Comparison of ENCODE assay signal across 17 cellular contexts in the genomic region with DNA sequence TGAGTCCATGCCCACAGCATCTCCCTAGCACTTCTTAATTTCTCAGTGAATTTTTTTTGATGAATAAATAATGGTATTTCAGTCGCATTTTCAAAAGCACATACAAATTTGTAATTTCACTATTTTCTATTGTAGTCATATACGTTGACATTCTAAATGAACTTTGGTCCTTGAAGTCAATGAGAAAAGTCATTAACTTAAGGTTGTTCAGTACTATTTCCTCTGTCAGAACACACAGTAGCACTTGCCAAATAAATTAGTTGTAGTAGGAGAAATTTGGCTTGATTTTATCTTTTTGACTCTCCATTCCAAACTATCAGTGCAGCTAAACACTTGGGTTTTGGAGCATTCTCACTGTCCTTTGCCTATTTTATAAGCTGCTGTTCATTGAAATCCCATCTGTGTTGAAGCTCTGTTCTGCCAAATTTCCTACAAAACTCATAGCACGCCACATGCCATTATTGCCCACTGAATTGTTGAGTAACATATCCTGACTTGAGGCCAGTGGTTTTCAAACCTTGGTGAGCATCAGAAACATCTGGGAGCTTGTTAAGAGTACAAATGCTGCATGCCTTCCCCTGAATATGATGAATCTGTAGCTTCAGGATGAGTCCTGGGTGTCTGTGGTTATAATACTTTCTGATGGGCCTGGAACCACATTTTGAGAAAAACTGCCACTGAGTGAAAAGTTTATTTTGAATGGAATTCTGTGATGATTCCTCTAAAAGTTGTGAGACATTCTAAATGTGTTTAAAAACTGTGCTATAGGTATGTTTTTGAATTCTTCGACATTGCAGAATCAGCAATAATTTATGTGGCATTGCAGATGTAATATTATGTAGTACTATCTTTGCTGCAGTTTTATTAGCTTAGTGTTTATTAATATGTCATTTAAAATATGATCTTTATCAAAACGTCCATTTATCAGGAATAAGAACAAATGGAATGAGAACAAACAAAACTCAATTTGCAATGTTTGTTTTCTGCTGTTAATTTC.
"Had no signal": no experiment of that assay in that cellular context is flagged by ENCODE, and none has a peak within 500 bp of the region (broad histone marks: within the 10 kb centered on the region; RNA-seq: fewer than 3 reads in every experiment).

No MANE protein-coding gene starts in this region.

- H3K4me2 ChIP-seq: neural progenitor cell had no signal

- H3K4me3 Mint-ChIP-seq: activated CD4-positive, alpha-beta memory T cell treated with anti-CD3 and anti-CD28 coated beads, Interleukin-2, amount 10 ng/mL, durations not matched to agents 7 days and 5 days; activated naive CD8-positive, alpha-beta T cell; naive B cell; neural progenitor cell; stimulated activated effector memory CD8-positive, alpha-beta T cell treated with anti-CD3 and anti-CD28 coated beads, Interleukin-12 subunit alpha, Interleukin-12 subunit beta, amount 100 ng/mL, for 72 hours had no signal

- H3K27me3 Mint-ChIP-seq: activated CD4-positive, alpha-beta memory T cell treated with anti-CD3 and anti-CD28 coated beads, Interleukin-2, amount 10 ng/mL, durations not matched to agents 7 days and 5 days; activated naive CD8-positive, alpha-beta T cell; naive B cell had no signal

- ATAC-seq: heart right ventricle; left cardiac atrium; stimulated activated effector memory CD8-positive, alpha-beta T cell treated with anti-CD3 and anti-CD28 coated beads, Interleukin-12 subunit alpha, Interleukin-12 subunit beta, amount 100 ng/mL, for 72 hours had no signal

- H3K27ac Mint-ChIP-seq: activated CD4-positive, alpha-beta memory T cell treated with anti-CD3 and anti-CD28 coated beads, Interleukin-2, amount 10 ng/mL, durations not matched to agents 7 days and 5 days; activated naive CD8-positive, alpha-beta T cell; naive B cell; neural progenitor cell; stimulated activated effector memory CD8-positive, alpha-beta T cell treated with anti-CD3 and anti-CD28 coated beads, Interleukin-12 subunit alpha, Interleukin-12 subunit beta, amount 100 ng/mL, for 72 hours had no signal

- H2AFZ ChIP-seq: neural progenitor cell had no signal

- FAIRE-seq: endometrium had no signal

- H3K9me3 Mint-ChIP-seq: activated CD4-positive, alpha-beta memory T cell treated with anti-CD3 and anti-CD28 coated beads, Interleukin-2, amount 10 ng/mL, durations not matched to agents 7 days and 5 days; neural progenitor cell had no signal

- H3K36me3 ChIP-seq: esophagus muscularis mucosa, heart right ventricle, neural progenitor cell, sigmoid colon, thyroid gland had no signal

- H3K4me3 ChIP-seq: esophagus muscularis mucosa, heart right ventricle, lung, neural progenitor cell, sigmoid colon, thyroid gland had no signal

- H3K27me3 ChIP-seq: esophagus muscularis mucosa, heart right ventricle, neural progenitor cell, sigmoid colon, thyroid gland had no signal

- H3K4me1 Mint-ChIP-seq: naive B cell; stimulated activated effector memory CD8-positive, alpha-beta T cell treated with anti-CD3 and anti-CD28 coated beads, Interleukin-12 subunit alpha, Interleukin-12 subunit beta, amount 100 ng/mL, for 72 hours had no signal

- H3K4me1 ChIP-seq: esophagus muscularis mucosa, sigmoid colon had no signal

- H3K9me3 ChIP-seq: esophagus muscularis mucosa, heart right ventricle, sigmoid colon, thyroid gland had no signal

- H3K36me3 Mint-ChIP-seq: neural progenitor cell; stimulated activated effector memory CD8-positive, alpha-beta T cell treated with anti-CD3 and anti-CD28 coated beads, Interleukin-12 subunit alpha, Interleukin-12 subunit beta, amount 100 ng/mL, for 72 hours had no signal

- H3K9ac ChIP-seq: neural progenitor cell had no signal

- H3K27ac ChIP-seq: esophagus muscularis mucosa, heart right ventricle, neural progenitor cell, sigmoid colon, thyroid gland had no signal

- DNase-seq: activated CD4-positive, alpha-beta memory T cell treated with anti-CD3 and anti-CD28 coated beads, Interleukin-2, amount 10 ng/mL, durations not matched to agents 7 days and 5 days; activated CD4-positive, alpha-beta T cell treated with anti-CD3 and anti-CD28 coated beads for 4 hours; activated gamma-delta T cell treated with Interleukin-2 at 50 U/mL for 16 hours; amniotic stem cell; heart right ventricle; left cardiac atrium; naive B cell; sigmoid colon; stimulated activated CD4-positive, alpha-beta T cell treated with anti-CD3 and anti-CD28 coated beads, Interleukin-12 subunit alpha, Interleukin-12 subunit beta, amount 100 ng/mL, for 4 hours; stimulated activated CD4-positive, alpha-beta T cell treated with anti-CD3 and anti-CD28 coated beads, Interleukin-2, amount 100 ng/mL, for 24 hours; thyroid gland had no signal
